In genomic region chr1:43588592-43588991, GRCh38 we compare ENCODE assay signal across 8 cellular contexts.
"Had no signal": no experiment of that assay in that cellular context is flagged by ENCODE, and none has a peak within 500 bp of the region (broad histone marks: within the 10 kb centered on the region; RNA-seq: fewer than 3 reads in every experiment).

No MANE protein-coding gene starts in this region.

- H3K4me1 ChIP-seq: HAP-1 had no signal

- DNase-seq: GOT3, H7, HFFc6, IMR-90, KBM-7 had no signal

- H3K4me3 ChIP-seq: HAP-1 had no signal

- H3K9me3 ChIP-seq: HAP-1 had no signal

- H3K27ac ChIP-seq: HL-60 had no signal

- ATAC-seq: HCT116 had no signal
